In genomic region chr7:101250324-101250723, GRCh38 we compare ENCODE assay signal across 14 cellular contexts. TPM values are rescaled to one million over a fixed set of nuclear protein-coding genes. Genes with fewer than 3 reads are reported as not detected.
DNase-seq lines count a peak whose midpoint lies in the region; ATAC-seq, FAIRE-seq and TF ChIP-seq lines count a peak whose summit lies in the region.
"Had no signal": no experiment of that assay in that cellular context is flagged by ENCODE, and none has a peak within 500 bp of the region (broad histone marks: within the 10 kb centered on the region; RNA-seq: fewer than 3 reads in every experiment).

No MANE protein-coding gene starts in this region.

- H3K9ac ChIP-seq in BLaER1 (peak overlapping the region; percentile 41; the same call in 1 of the 2 replicates), SU-DHL-6 (ENCODE audit: low read length) (peak overlapping the region; percentile 12; the same call in 1 of the 2 replicates)

- H3K27me3 ChIP-seq in BLaER1 (no peaks in the 10 kb centered on the region), SU-DHL-6 (ENCODE audit: low read length) (no peaks in the 10 kb centered on the region), lower lobe of right lung (ENCODE audit: low read depth) (no peaks in the 10 kb centered on the region)
- H3K27me3 ChIP-seq: vagina had no signal

- no peaks in the 10 kb centered on the region for H3K9me2 ChIP-seq in SU-DHL-6 (replicated peaks; ENCODE audit: insufficient read depth, low read length)

- no peak overlapping the region for H2AFZ ChIP-seq in SU-DHL-6 (ENCODE audit: low read depth, low read length, severe bottlenecking)

- ATAC-seq in lower lobe of right lung (no peak), GM18519 (IDR thresholded peaks at IDR 0.05; ENCODE audit: low FRiP score, unreplicated experiment) (no peak), omental fat pad (ENCODE audit: low FRiP score) (no peak)

- H3K36me3 ChIP-seq in BLaER1 (peaks cover 49% of the 10 kb centered on the region), SU-DHL-6 (ENCODE audit: low read length) (peaks cover 4% of the 10 kb centered on the region; the same call in 1 of the 2 replicates), lower lobe of right lung (peaks cover 25% of the 10 kb centered on the region)
- H3K36me3 ChIP-seq: vagina had no signal

- FAIRE-seq in GM12891 (lab: Jason Lieb, UNC): no peak

- TF ChIP-seq CTCF in SU-DHL-6 (IDR thresholded peaks at IDR 0.05; ENCODE audit: insufficient read depth, low read length, poor library complexity, severe bottlenecking) (no peak), lower lobe of right lung (IDR thresholded peaks at IDR 0.05) (no peak), omental fat pad (IDR thresholded peaks at IDR 0.05) (no peak)

- H4K20me1 ChIP-seq in BLaER1 (peaks cover 41% of the 10 kb centered on the region), SU-DHL-6 (ENCODE audit: low read depth, low read length) (no peaks in the 10 kb centered on the region)

- TF ChIP-seq POLR2A in GM12891 (IDR thresholded peaks at IDR 0.05; ENCODE audit: low read depth, low read length): no peak

- DNase-seq in GM12891 (ENCODE audit: insufficient read length, low spot score) (no peak), lower lobe of right lung (no peak), NCI-H128 (lab: John Stamatoyannopoulos, UW; ENCODE audit: unreplicated experiment) (no peak), NCI-H2081 (lab: John Stamatoyannopoulos, UW) (no peak), omental fat pad (ENCODE audit: low spot score) (no peak)
- DNase-seq: NCI-H345 had no signal

- intact Hi-C loops in lower lobe of right lung (cut with DNase I): no loop called here

- H3K27ac ChIP-seq in BLaER1 (no peak overlapping the region), SU-DHL-6 (ENCODE audit: low read depth, low read length) (no peak overlapping the region), lower lobe of right lung (no peak overlapping the region)
- H3K27ac ChIP-seq: SJSA1, vagina had no signal

- H3K9me3 ChIP-seq in BLaER1 (no peaks in the 10 kb centered on the region), SU-DHL-6 (ENCODE audit: insufficient read depth, low read length) (no peaks in the 10 kb centered on the region), lower lobe of right lung (no peaks in the 10 kb centered on the region)
- H3K9me3 ChIP-seq: SJSA1, vagina had no signal

- H3K79me2 ChIP-seq in SU-DHL-6 (ENCODE audit: insufficient read depth, low read length): peaks cover 50% of the 10 kb centered on the region

- H3K4me2 ChIP-seq in BLaER1 (peak overlapping the region; percentile 96), SU-DHL-6 (ENCODE audit: low read depth, low read length, poor library complexity, severe bottlenecking) (peak overlapping the region; percentile 54)

- H3K4me3 ChIP-seq in BLaER1: peak overlapping the region; percentile 94
- H3K4me3 ChIP-seq in SU-DHL-6 (ENCODE audit: insufficient read depth, low read length, poor library complexity, severe bottlenecking): no peak overlapping the region
- H3K4me3 ChIP-seq in lower lobe of right lung: peak overlapping the region; percentile 80
- H3K4me3 ChIP-seq: SJSA1 had no signal

- H3K4me1 ChIP-seq in BLaER1 (peaks cover 42% of the 10 kb centered on the region), lower lobe of right lung (peaks cover 29% of the 10 kb centered on the region)

- H3F3A ChIP-seq in SU-DHL-6 (ENCODE audit: insufficient read depth): peaks cover 7% of the 10 kb centered on the region

TF ChIP-seq in GM12891, 5 proteins besides CTCF, POLR2A, EP300 and RAD21:
- TF ChIP-seq TAF1 (IDR thresholded peaks at IDR 0.05; ENCODE audit: low read depth, low read length): no peak
- peak; percentile 30; the same call in 1 of the 2 replicates for TF ChIP-seq SPI1 (IDR thresholded peaks at IDR 0.05; ENCODE audit: low read depth, low read length)
- TF ChIP-seq POU2F2 (IDR thresholded peaks at IDR 0.05; ENCODE audit: low read depth, low read length): no peak
- TF ChIP-seq POLR2AphosphoS5 (IDR thresholded peaks at IDR 0.05; ENCODE audit: low read depth, low read length): no peak

RNA-seq across cellular contexts. Expression of gene FIS1, which starts 5.4 kb away (rescaled TPM):
- 141 TPM for polyA plus RNA-seq in GM12891 (2012; ENCODE audit: low read depth, missing spikeins)
- total RNA-seq in lower lobe of right lung: 133 TPM
- total RNA-seq in omental fat pad: 100 to 1,000 TPM; 243 to 384 (median 344) TPM

RNA-seq across cellular contexts. Expression of gene CLDN15, which starts 12.7 kb away (rescaled TPM):
- 5.1 TPM for polyA plus RNA-seq in GM12891 (2012; ENCODE audit: low read depth, missing spikeins)
- total RNA-seq in lower lobe of right lung (11.1 TPM), omental fat pad (100 to 1,000 TPM in 1 of 4 donors, 10 to 100 TPM in 3; 43.3 to 280 (median 60.5) TPM)

RNA-seq across cellular contexts. Expression of gene ZNHIT1, which starts 32.4 kb away (rescaled TPM):
- polyA plus RNA-seq in GM12891 (2012; ENCODE audit: low read depth, missing spikeins): 55.0 TPM
- total RNA-seq in lower lobe of right lung (55.4 TPM), omental fat pad (100 to 1,000 TPM in 1 of 4 donors, 10 to 100 TPM in 3; 54.6 to 113 (median 77.1) TPM)

RNA-seq across cellular contexts. Expression of gene PLOD3, which starts 32.9 kb away (rescaled TPM):
- 13.8 TPM for polyA plus RNA-seq in GM12891 (2012; ENCODE audit: low read depth, missing spikeins)
- total RNA-seq in lower lobe of right lung (87.9 TPM), omental fat pad (10 to 100 TPM; 41.1 to 68.5 (median 51.6) TPM)

RNA-seq across cellular contexts. Expression of gene MOGAT3, which starts 49.5 kb away (rescaled TPM):
- polyA plus RNA-seq in GM12891 (2012; ENCODE audit: low read depth, missing spikeins): not detected
- not detected for total RNA-seq in lower lobe of right lung
- not detected for total RNA-seq in omental fat pad
- total RNA-seq: activated CD8-positive, alpha-beta memory T cell treated with anti-CD3 and anti-CD28 coated beads for 36 hours; cardiac septum; pulmonary artery endothelial cell; SJSA1; vagina had no signal
